In the genomic region with DNA sequence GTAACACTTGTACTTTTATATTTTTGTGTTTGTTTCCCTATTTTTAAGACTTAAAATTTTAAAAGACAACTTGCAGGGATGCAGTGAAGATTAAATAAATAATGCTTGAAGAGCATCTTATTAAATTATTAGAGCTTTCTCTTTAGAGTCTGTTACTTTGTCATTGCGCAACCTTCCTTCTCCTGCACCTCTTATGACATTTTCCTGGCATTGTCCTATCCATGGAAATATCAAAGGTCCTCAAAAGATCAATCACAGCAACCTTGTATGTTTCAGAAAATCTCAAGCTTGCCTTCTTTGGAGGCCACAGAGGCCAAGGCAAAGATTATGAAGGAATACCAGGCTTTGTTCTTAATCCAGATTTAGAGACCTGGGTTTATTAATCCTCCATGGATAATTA, we compare ENCODE assay signal across 3 cellular contexts.
TF ChIP-seq lines count a peak whose summit lies in the region.

No MANE protein-coding gene starts in this region.

TF ChIP-seq in HepG2, 621 proteins besides CTCF, POLR2A, EP300 and RAD21:
- TF ChIP-seq HNF4G (IDR thresholded peaks at IDR 0.05; ENCODE audit: borderline replicate concordance, low read depth, low read length) (no peak), HNF4G (CRISPR knock-in tag; IDR thresholded peaks at IDR 0.05; ENCODE audit: borderline replicate concordance, low read depth) (no peak), NCOA1 (CRISPR knock-in tag; IDR thresholded peaks at IDR 0.05) (no peak), TEF (CRISPR knock-in tag; IDR thresholded peaks at IDR 0.05) (no peak), GTF2F1 (IDR thresholded peaks at IDR 0.05; ENCODE audit: low read length) (no peak), CEBPB (IDR thresholded peaks at IDR 0.05; ENCODE audit: borderline replicate concordance, low read depth, low read length) (peak; percentile 80), ZNF644 (CRISPR knock-in tag; IDR thresholded peaks at IDR 0.05; ENCODE audit: low read depth) (no peak)

TF ChIP-seq in IMR-90, 13 proteins besides CTCF, POLR2A, EP300 and RAD21:
- peak; percentile 84 for TF ChIP-seq CEBPB (IDR thresholded peaks at IDR 0.05; ENCODE audit: low read depth, low read length)
- TF ChIP-seq SMC3 (IDR thresholded peaks at IDR 0.05; ENCODE audit: low read depth, low read length) = no peak

TF ChIP-seq in K562, 482 proteins besides CTCF, POLR2A, EP300 and RAD21:
- TF ChIP-seq RBM34 (IDR thresholded peaks at IDR 0.05; ENCODE audit: borderline replicate concordance, insufficient read depth, low read length) (no peak), TSHZ1 (CRISPR knock-in tag; IDR thresholded peaks at IDR 0.05) (no peak), MCM7 (IDR thresholded peaks at IDR 0.05) (no peak), CEBPG (CRISPR knock-in tag; IDR thresholded peaks at IDR 0.05) (no peak), CEBPG (tag; conservative IDR thresholded peaks at IDR 0.05 in 1 of 2, IDR thresholded peaks at IDR 0.05 in 1 of 2) (peak in 1 of 2 experiments; percentile 65; a peak in 2 of 4 replicates), ETS2 (tag; IDR thresholded peaks at IDR 0.05; ENCODE audit: borderline replicate concordance, poor library complexity, severe bottlenecking) (no peak), CEBPB (tag; IDR thresholded peaks at IDR 0.05) (peak; percentile 45), ZNF197 (CRISPR knock-in tag; IDR thresholded peaks at IDR 0.05; ENCODE audit: low read depth) (no peak)
- TF ChIP-seq, protein P1, sequence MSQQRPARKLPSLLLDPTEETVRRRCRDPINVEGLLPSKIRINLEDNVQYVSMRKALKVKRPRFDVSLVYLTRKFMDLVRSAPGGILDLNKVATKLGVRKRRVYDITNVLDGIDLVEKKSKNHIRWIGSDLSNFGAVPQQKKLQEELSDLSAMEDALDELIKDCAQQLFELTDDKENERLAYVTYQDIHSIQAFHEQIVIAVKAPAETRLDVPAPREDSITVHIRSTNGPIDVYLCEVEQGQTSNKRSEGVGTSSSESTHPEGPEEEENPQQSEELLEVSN (IDR thresholded peaks at IDR 0.05; ENCODE audit: borderline replicate concordance in 1 of 2, extremely low read depth in 1 of 2, insufficient read depth in 1 of 2, insufficient read length in 1 of 2, low read depth in 1 of 2, low read length in 1 of 2, poor library complexity in 1 of 2, severe bottlenecking in 1 of 2) = no peak
